ENCODE assay signal across 2 cellular contexts in genomic region chr19:16095071-16095571, GRCh38.
TF ChIP-seq lines count a peak whose summit lies in the region.

No MANE protein-coding gene starts in this region.

TF ChIP-seq in IMR-90, 13 proteins besides CTCF, POLR2A, EP300 and RAD21:
- TF ChIP-seq MAZ (IDR thresholded peaks at IDR 0.05; ENCODE audit: borderline replicate concordance, low read depth, low read length) (no peak), MXI1 (IDR thresholded peaks at IDR 0.05; ENCODE audit: borderline replicate concordance, low read depth, low read length) (no peak), MAFK (IDR thresholded peaks at IDR 0.05; ENCODE audit: low read depth, low read length) (no peak), RFX5 (IDR thresholded peaks at IDR 0.05; ENCODE audit: low read depth, low read length) (no peak), FOS (IDR thresholded peaks at IDR 0.05; ENCODE audit: low read depth, low read length) (no peak), NFE2L2 (IDR thresholded peaks at IDR 0.05; ENCODE audit: low read depth, low read length) (no peak), ELK1 (IDR thresholded peaks at IDR 0.05; ENCODE audit: borderline replicate concordance, low read depth, low read length) (no peak), CHD1 (IDR thresholded peaks at IDR 0.05; ENCODE audit: low read depth, low read length) (no peak), RCOR1 (IDR thresholded peaks at IDR 0.05; ENCODE audit: insufficient replicate concordance, low read length) (no peak), CEBPB (IDR thresholded peaks at IDR 0.05; ENCODE audit: low read depth, low read length) (no peak), BHLHE40 (IDR thresholded peaks at IDR 0.05; ENCODE audit: low read depth, low read length) (no peak), SMC3 (IDR thresholded peaks at IDR 0.05; ENCODE audit: low read depth, low read length) (no peak)

TF ChIP-seq in GM23338, 12 proteins besides CTCF, POLR2A, EP300 and RAD21:
- no peak for TF ChIP-seq ZNF462 (CRISPR knock-in tag; IDR thresholded peaks at IDR 0.05)
- no peak for TF ChIP-seq POLR2AphosphoS5 (IDR thresholded peaks at IDR 0.05; ENCODE audit: low read depth)
- TF ChIP-seq ZNF114 (CRISPR knock-in tag; IDR thresholded peaks at IDR 0.05), result no peak
- TF ChIP-seq CREB1 (CRISPR knock-in tag; IDR thresholded peaks at IDR 0.05; ENCODE audit: low read depth), result no peak
- no peak for TF ChIP-seq REST (IDR thresholded peaks at IDR 0.05; ENCODE audit: unreplicated experiment)
- TF ChIP-seq EZH2phosphoT487 (IDR thresholded peaks at IDR 0.05; ENCODE audit: unreplicated experiment), result no peak
- no peak for TF ChIP-seq ZNF331 (CRISPR knock-in tag; IDR thresholded peaks at IDR 0.05; ENCODE audit: low read depth)
- no peak for TF ChIP-seq JUNB (IDR thresholded peaks at IDR 0.05; ENCODE audit: unreplicated experiment)
- TF ChIP-seq STAT1 (IDR thresholded peaks at IDR 0.05; ENCODE audit: unreplicated experiment), result no peak
- TF ChIP-seq EZH2 (IDR thresholded peaks at IDR 0.05; ENCODE audit: low read depth, unreplicated experiment), result no peak
- TF ChIP-seq NANOG (IDR thresholded peaks at IDR 0.05; ENCODE audit: borderline replicate concordance), result no peak
- TF ChIP-seq ETS1 (IDR thresholded peaks at IDR 0.05), result no peak
